24 cellular contexts compared by ENCODE assay signal in genomic region chr15:62462268-62462667, GRCh38.
DNase-seq lines count a peak whose midpoint lies in the region; ATAC-seq and TF ChIP-seq lines count a peak whose summit lies in the region.
"Had no signal": no experiment of that assay in that cellular context is flagged by ENCODE, and none has a peak within 500 bp of the region (broad histone marks: within the 10 kb centered on the region; RNA-seq: fewer than 3 reads in every experiment).

No MANE protein-coding gene starts in this region.

- H3K27me3 ChIP-seq in mucosa of rectum (ENCODE audit: control insufficient read depth in 2 of 2, insufficient read depth in 2 of 2, low read length in 2 of 2) (no peaks in the 10 kb centered on the region), subcutaneous abdominal adipose tissue (ENCODE audit: control insufficient read depth in 5 of 5, insufficient read depth in 4 of 5, low read length in 5 of 5) (no peaks in the 10 kb centered on the region)
- H3K27me3 ChIP-seq: foreskin keratinocyte, neutrophil had no signal

- H3K9me3 ChIP-seq in mucosa of rectum (ENCODE audit: control insufficient read depth in 2 of 2, low read length in 2 of 2): no peaks in the 10 kb centered on the region
- no peaks in the 10 kb centered on the region for H3K9me3 ChIP-seq in subcutaneous abdominal adipose tissue (ENCODE audit: control insufficient read depth in 5 of 5, low read length in 5 of 5)
- H3K9me3 ChIP-seq: neutrophil had no signal

- H3K36me3 ChIP-seq in mucosa of rectum (ENCODE audit: control insufficient read depth in 2 of 2, insufficient read depth in 2 of 2, low read length in 2 of 2): no peaks in the 10 kb centered on the region
- no peaks in the 10 kb centered on the region for H3K36me3 ChIP-seq in subcutaneous abdominal adipose tissue (ENCODE audit: control insufficient read depth in 5 of 5, insufficient read depth in 5 of 5, low read length in 5 of 5)
- H3K36me3 ChIP-seq: neutrophil had no signal

- H3K27ac ChIP-seq in mucosa of rectum (ENCODE audit: low read depth in 2 of 2, low read length in 2 of 2): peak overlapping the region; percentile 42 to 56
- peak overlapping the region; percentile 38 for H3K27ac ChIP-seq in subcutaneous abdominal adipose tissue (ENCODE audit: low read depth, low read length)
- H3K27ac ChIP-seq: foreskin keratinocyte, neutrophil had no signal

- ATAC-seq in SK-N-SH treated with all-trans-retinoic acid at 6 μM for 48 hours (peak; percentile 46), HG03521 (IDR thresholded peaks at IDR 0.05; ENCODE audit: unreplicated experiment) (no peak), GM19397 (IDR thresholded peaks at IDR 0.05; ENCODE audit: unreplicated experiment) (no peak)
- ATAC-seq: activated CD8-positive, alpha-beta memory T cell treated with anti-CD3 and anti-CD28 coated beads, Interleukin-2, amount 10 ng/mL, durations not matched to agents 7 days and 5 days; activated naive CD4-positive, alpha-beta T cell treated with anti-CD3 and anti-CD28 coated beads, Interleukin-2, amount 50 U/mL, for 72 hours; foreskin keratinocyte had no signal

- H3K4me3 ChIP-seq in mucosa of rectum (ENCODE audit: low read length in 2 of 2) (no peak overlapping the region), subcutaneous abdominal adipose tissue (ENCODE audit: low read depth in 1 of 5, low read length in 5 of 5) (no peak overlapping the region)

- peak; percentile 64 for DNase-seq in EL
- no peak for DNase-seq in stimulated activated naive CD4-positive, alpha-beta T cell (lab: John Stamatoyannopoulos, UW)
- no peak for DNase-seq in NCI-H2081 treated with DMSO at 0.1 percent for 48 hours (lab: John Stamatoyannopoulos, UW)
- DNase-seq: activated CD4-positive, alpha-beta T cell treated with anti-CD3 and anti-CD28 coated beads, Interleukin-2, amount 10 ng/mL, durations not matched to agents 7 days and 5 days; activated CD8-positive, alpha-beta memory T cell treated with anti-CD3 and anti-CD28 coated beads, Interleukin-2, amount 10 ng/mL, durations not matched to agents 7 days and 5 days; CD4-positive, alpha-beta memory T cell; cerebellar nuclear complex; foreskin keratinocyte; hippocampal formation; MM.1S; NCI-H1436; NCI-H510A treated with DMSO at 0.1 percent for 48 hours; NK-92 treated with Interleukin-12 subunit alpha and Interleukin-12 subunit beta, amount 100 ng/mL, for 24 hours; stimulated activated CD4-positive, alpha-beta T cell treated with anti-CD3 and anti-CD28 coated beads, Interleukin-15, amount 100 ng/mL, for 24 hours; stimulated activated CD8-positive, alpha-beta memory T cell treated with anti-CD3 and anti-CD28 coated beads, Interleukin-4, amount 100 ng/mL, for 48 hours; substantia nigra; T-helper 2 cell had no signal

- peak overlapping the region in 1 of 2 donors; percentile 35 for H3K9ac ChIP-seq in mucosa of rectum (ENCODE audit: low read depth in 1 of 2, low read length in 2 of 2)
- no peak overlapping the region for H3K9ac ChIP-seq in subcutaneous abdominal adipose tissue (ENCODE audit: low read length in 5 of 5)

- H3K4me1 ChIP-seq in mucosa of rectum (ENCODE audit: control insufficient read depth in 2 of 2, insufficient read depth in 2 of 2, low read length in 2 of 2): no peaks in the 10 kb centered on the region
- peaks cover 0 to 34% (median 24%) of the 10 kb centered on the region in 5 donors for H3K4me1 ChIP-seq in subcutaneous abdominal adipose tissue (ENCODE audit: control insufficient read depth in 5 of 5, insufficient read depth in 5 of 5, low read length in 5 of 5)

TF ChIP-seq in SK-N-SH treated with all-trans-retinoic acid at 6 μM for 48 hours, 23 proteins besides CTCF, POLR2A, EP300 and RAD21:
- TF ChIP-seq ZC3H10 (CRISPR knock-in tag; IDR thresholded peaks at IDR 0.05) (no peak), SNAI2 (CRISPR knock-in tag; IDR thresholded peaks at IDR 0.05) (no peak), ISL1 (CRISPR knock-in tag; IDR thresholded peaks at IDR 0.05) (no peak), OSR1 (CRISPR knock-in tag; IDR thresholded peaks at IDR 0.05) (no peak), ZFP3 (CRISPR knock-in tag; IDR thresholded peaks at IDR 0.05) (no peak), GLIS3 (CRISPR knock-in tag; IDR thresholded peaks at IDR 0.05) (no peak), ESRRG (CRISPR knock-in tag; IDR thresholded peaks at IDR 0.05) (no peak), ZNF565 (CRISPR knock-in tag; conservative IDR thresholded peaks at IDR 0.05; ENCODE audit: low read depth) (no peak), TOX (CRISPR knock-in tag; IDR thresholded peaks at IDR 0.05; ENCODE audit: borderline replicate concordance) (no peak), ZFP30 (CRISPR knock-in tag; IDR thresholded peaks at IDR 0.05) (no peak), ZNF8 (CRISPR knock-in tag; IDR thresholded peaks at IDR 0.05) (no peak)
- TF ChIP-seq, protein P1, sequence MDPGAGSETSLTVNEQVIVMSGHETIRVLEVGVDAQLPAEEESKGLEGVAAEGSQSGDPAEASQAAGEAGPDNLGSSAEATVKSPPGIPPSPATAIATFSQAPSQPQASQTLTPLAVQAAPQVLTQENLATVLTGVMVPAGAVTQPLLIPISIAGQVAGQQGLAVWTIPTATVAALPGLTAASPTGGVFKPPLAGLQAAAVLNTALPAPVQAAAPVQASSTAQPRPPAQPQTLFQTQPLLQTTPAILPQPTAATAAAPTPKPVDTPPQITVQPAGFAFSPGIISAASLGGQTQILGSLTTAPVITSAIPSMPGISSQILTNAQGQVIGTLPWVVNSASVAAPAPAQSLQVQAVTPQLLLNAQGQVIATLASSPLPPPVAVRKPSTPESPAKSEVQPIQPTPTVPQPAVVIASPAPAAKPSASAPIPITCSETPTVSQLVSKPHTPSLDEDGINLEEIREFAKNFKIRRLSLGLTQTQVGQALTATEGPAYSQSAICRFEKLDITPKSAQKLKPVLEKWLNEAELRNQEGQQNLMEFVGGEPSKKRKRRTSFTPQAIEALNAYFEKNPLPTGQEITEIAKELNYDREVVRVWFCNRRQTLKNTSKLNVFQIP (CRISPR knock-in tag; IDR thresholded peaks at IDR 0.05; ENCODE audit: borderline replicate concordance, low read depth): no peak
- TF ChIP-seq, protein P2, sequence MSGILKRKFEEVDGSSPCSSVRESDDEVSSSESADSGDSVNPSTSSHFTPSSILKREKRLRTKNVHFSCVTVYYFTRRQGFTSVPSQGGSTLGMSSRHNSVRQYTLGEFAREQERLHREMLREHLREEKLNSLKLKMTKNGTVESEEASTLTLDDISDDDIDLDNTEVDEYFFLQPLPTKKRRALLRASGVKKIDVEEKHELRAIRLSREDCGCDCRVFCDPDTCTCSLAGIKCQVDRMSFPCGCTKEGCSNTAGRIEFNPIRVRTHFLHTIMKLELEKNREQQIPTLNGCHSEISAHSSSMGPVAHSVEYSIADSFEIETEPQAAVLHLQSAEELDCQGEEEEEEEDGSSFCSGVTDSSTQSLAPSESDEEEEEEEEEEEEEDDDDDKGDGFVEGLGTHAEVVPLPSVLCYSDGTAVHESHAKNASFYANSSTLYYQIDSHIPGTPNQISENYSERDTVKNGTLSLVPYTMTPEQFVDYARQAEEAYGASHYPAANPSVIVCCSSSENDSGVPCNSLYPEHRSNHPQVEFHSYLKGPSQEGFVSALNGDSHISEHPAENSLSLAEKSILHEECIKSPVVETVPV (CRISPR knock-in tag; IDR thresholded peaks at IDR 0.05): no peak
